ENCODE assay signal across 18 cellular contexts in genomic region chr6:37897321-37897720, GRCh38.
DNase-seq lines count a peak whose midpoint lies in the region; ATAC-seq and TF ChIP-seq lines count a peak whose summit lies in the region.
"Had no signal": no experiment of that assay in that cellular context is flagged by ENCODE, and none has a peak within 500 bp of the region (broad histone marks: within the 10 kb centered on the region; RNA-seq: fewer than 3 reads in every experiment).

No MANE protein-coding gene starts in this region.

- no peak overlapping the region for H3K9ac ChIP-seq in IMR-90 (ENCODE audit: low read depth, low read length)

- POLR2A ChIA-PET in IMR-90 (lab: Charles Lee; ENCODE audit: unreplicated experiment): no interaction called here

- H3K14ac ChIP-seq in IMR-90 (replicated peaks; ENCODE audit: low read depth, low read length): no peak overlapping the region

- peaks cover 13% of the 10 kb centered on the region for H3K9me1 ChIP-seq in IMR-90 (ENCODE audit: insufficient read depth, low read length)

- H4K91ac ChIP-seq in IMR-90 (ENCODE audit: insufficient read depth, low read depth, low read length): no peak overlapping the region

- H2BK15ac ChIP-seq in IMR-90 (ENCODE audit: low read depth, low read length): no peak overlapping the region

- intact Hi-C loops in IMR-90 (cut with micrococcal nuclease): no loop called here
- intact Hi-C loops in left colon (cut with DNase I, micrococcal nuclease): no loop called here

- TF ChIP-seq CTCF in IMR-90 (conservative IDR thresholded peaks at IDR 0.05; ENCODE audit: low read depth, low read length): no peak

- no peak overlapping the region for H3K4me3 ChIP-seq in IMR-90 (ENCODE audit: insufficient read depth, low read depth, low read length)
- H3K4me3 ChIP-seq: pancreas had no signal

- no peak overlapping the region for H4K8ac ChIP-seq in IMR-90 (ENCODE audit: low read depth in 2 of 2, low read length in 2 of 2)

- H3K4ac ChIP-seq in IMR-90 (ENCODE audit: low read depth, low read length): no peak overlapping the region

- DNase-seq in ELR (ENCODE audit: low read depth) (peak; percentile 82), IMR-90 (peak; percentile 60), astrocyte of the hippocampus (ENCODE audit: low read depth, low spot score) (peak; percentile 83), left colon (no peak), pons (ENCODE audit: low spot score) (no peak), NCI-H69 (lab: John Stamatoyannopoulos, UW) (no peak)
- DNase-seq: activated naive CD4-positive, alpha-beta T cell; BE2C; DND-41; glutamatergic neuron; H9; Kasumi-1; NCI-H187; NCI-H526; pancreas; T-cell had no signal

- no peaks in the 10 kb centered on the region for H3K4me1 ChIP-seq in IMR-90 (ENCODE audit: control insufficient read depth, insufficient read depth, low read length)
- H3K4me1 ChIP-seq: BE2C, pancreas had no signal

- H2AK5ac ChIP-seq in IMR-90 (ENCODE audit: low read depth, low read length): no peak overlapping the region

- H2BK120ac ChIP-seq in IMR-90 (ENCODE audit: low read depth, low read length): no peak overlapping the region

- no peak overlapping the region for H3K27ac ChIP-seq in IMR-90 (ENCODE audit: insufficient read depth, low read length)
- H3K27ac ChIP-seq: pancreas had no signal

- BruUV-seq in IMR-90 (replicated peaks; lab: Mats Ljungman, UMichigan): no TSS peak

- H4K5ac ChIP-seq in IMR-90 (ENCODE audit: low read depth, low read length): no peak overlapping the region

- no peaks in the 10 kb centered on the region for H3K27me3 ChIP-seq in IMR-90 (ENCODE audit: control insufficient read depth, insufficient read depth, low read length)
- H3K27me3 ChIP-seq: BE2C, pancreas had no signal

- dilution Hi-C loops in IMR-90 (cut with HindIII; ENCODE audit: low sequenced_read_pairs, unreplicated experiment): no loop called here

- no peak overlapping the region for H2AFZ ChIP-seq in IMR-90 (replicated peaks; ENCODE audit: low read length, poor library complexity)

- H2BK5ac ChIP-seq in IMR-90 (ENCODE audit: low read depth, low read length, poor library complexity, severe bottlenecking): no peak overlapping the region

- peaks cover 17 to 71% of the 10 kb centered on the region in 2 experiments; a peak in 3 of 4 replicates for H3K79me1 ChIP-seq in IMR-90 (ENCODE audit: low read depth in 1 of 2, low read length in 2 of 2)

- no peak for TF ChIP-seq RAD21 in IMR-90 (IDR thresholded peaks at IDR 0.05; ENCODE audit: low read length)

- no peak overlapping the region for H3K23ac ChIP-seq in IMR-90 (ENCODE audit: low read depth, low read length)

- no peak for TF ChIP-seq POLR2A in IMR-90 (IDR thresholded peaks at IDR 0.05; ENCODE audit: low read depth, low read length)

- H3K56ac ChIP-seq in IMR-90 (ENCODE audit: extremely low read depth, insufficient read depth, low read length): no peak overlapping the region

- H3K36me3 ChIP-seq in IMR-90 (ENCODE audit: control insufficient read depth, insufficient read depth, low read length): no peaks in the 10 kb centered on the region
- H3K36me3 ChIP-seq: BE2C, pancreas had no signal

- no peaks in the 10 kb centered on the region for H3K9me3 ChIP-seq in IMR-90 (ENCODE audit: control insufficient read depth, insufficient read depth, low read length)
- H3K9me3 ChIP-seq: BE2C, pancreas had no signal

- ATAC-seq in IMR-90 (ENCODE audit: low read depth) (no peak), left colon (peak; percentile 39), GM21381 (IDR thresholded peaks at IDR 0.05; ENCODE audit: unreplicated experiment) (no peak), HG03521 (IDR thresholded peaks at IDR 0.05; ENCODE audit: unreplicated experiment) (no peak)
- ATAC-seq: pancreas, T-cell had no signal

- H3K4me2 ChIP-seq in IMR-90 (ENCODE audit: low read depth, low read length): peak overlapping the region; percentile 10; the same call in 1 of the 2 replicates

- H3K18ac ChIP-seq in IMR-90 (ENCODE audit: low read depth, low read length): no peak overlapping the region

- 100% methylated on average over 2 of the region's 5 CpGs; no CpG with 5 or more reads in 1 of the 2 experiments for WGBS in IMR-90 (ENCODE audit: extremely low coverage in 2 of 2, insufficient read length in 1 of 2), 2 experiments

- H2BK20ac ChIP-seq in IMR-90 (ENCODE audit: low read depth, low read length): no peak overlapping the region

- peaks cover 72% of the 10 kb centered on the region for H4K20me1 ChIP-seq in IMR-90 (ENCODE audit: insufficient read depth, low read length)

- in situ Hi-C loops in IMR-90 (cut with MboI; ENCODE audit: low sequenced_read_pairs): no loop called here

- H2AK9ac ChIP-seq in IMR-90 (replicated peaks; ENCODE audit: low read depth, low read length, poor library complexity): no peak overlapping the region

- CTCF ChIA-PET in IMR-90 (lab: Yijun Ruan, JAX): interaction anchor here (1.2 kb wide), 1 partner anchor 205 kb away, joined by 3 read pairs; no protein-coding TSS in a partner anchor

TF ChIP-seq in IMR-90, 13 proteins besides CTCF, POLR2A, EP300 and RAD21:
- TF ChIP-seq FOS (IDR thresholded peaks at IDR 0.05; ENCODE audit: low read depth, low read length) (no peak), NFE2L2 (IDR thresholded peaks at IDR 0.05; ENCODE audit: low read depth, low read length) (no peak), USF2 (IDR thresholded peaks at IDR 0.05; ENCODE audit: low read depth, low read length) (no peak), CEBPB (IDR thresholded peaks at IDR 0.05; ENCODE audit: low read depth, low read length) (no peak), RFX5 (IDR thresholded peaks at IDR 0.05; ENCODE audit: low read depth, low read length) (no peak), RCOR1 (IDR thresholded peaks at IDR 0.05; ENCODE audit: insufficient replicate concordance, low read length) (no peak), BHLHE40 (IDR thresholded peaks at IDR 0.05; ENCODE audit: low read depth, low read length) (no peak), MAFK (IDR thresholded peaks at IDR 0.05; ENCODE audit: low read depth, low read length) (no peak), SMC3 (IDR thresholded peaks at IDR 0.05; ENCODE audit: low read depth, low read length) (no peak), CHD1 (IDR thresholded peaks at IDR 0.05; ENCODE audit: low read depth, low read length) (no peak), MAZ (IDR thresholded peaks at IDR 0.05; ENCODE audit: borderline replicate concordance, low read depth, low read length) (no peak), MXI1 (IDR thresholded peaks at IDR 0.05; ENCODE audit: borderline replicate concordance, low read depth, low read length) (no peak), ELK1 (IDR thresholded peaks at IDR 0.05; ENCODE audit: borderline replicate concordance, low read depth, low read length) (no peak)
TF ChIP-seq in IMR-90: peak in this region for 0.

Comparison
In these comparisons a context has a peak if more than half of its experiments do, and no peak if none do; other contexts are left out.
1. DNase-seq: peak in ELR (single experiment), IMR-90 (single experiment) and astrocyte of the hippocampus (single experiment); none in left colon (0 of 2), pons (single experiment) and NCI-H69 (single experiment).